ENCODE assay signal across 8 cellular contexts in genomic region chr5:159772698-159773061, GRCh38.
A peak's percentile ranks its signal among the peaks of the same experiment; 100 is the strongest.
DNase-seq lines count a peak whose midpoint lies in the region; ATAC-seq and TF ChIP-seq lines count a peak whose summit lies in the region.

No MANE protein-coding gene starts in this region.

- DNase-seq in right cardiac atrium (no peak), Right ventricle myocardium superior (no peak), ascending aorta (ENCODE audit: low spot score in 2 of 2) (no peak), iPS-NIHi11 (ENCODE audit: low spot score) (no peak), colonic mucosa (no peak), islet precursor cell (no peak)

- H3K4me3 ChIP-seq in right cardiac atrium (ENCODE audit: low read length) (no peak overlapping the region), ascending aorta (peak overlapping the region in 1 of 2 donors; percentile 55), muscle layer of colon (ENCODE audit: low read depth in 1 of 2, low read length in 2 of 2) (peak overlapping the region in 1 of 2 donors; percentile 41), colonic mucosa (no peak overlapping the region)

- H3K9me3 ChIP-seq in right cardiac atrium (ENCODE audit: control insufficient read depth, low read length) (no peaks in the 10 kb centered on the region), ascending aorta (no peaks in the 10 kb centered on the region), muscle layer of colon (ENCODE audit: low read length) (no peaks in the 10 kb centered on the region), colonic mucosa (no peaks in the 10 kb centered on the region)

- H3K27me3 ChIP-seq in right cardiac atrium (ENCODE audit: control insufficient read depth, insufficient read depth): no peaks in the 10 kb centered on the region
- H3K27me3 ChIP-seq in ascending aorta: no peaks in the 10 kb centered on the region
- H3K27me3 ChIP-seq in muscle layer of colon (ENCODE audit: control insufficient read depth in 1 of 2, insufficient read depth in 2 of 2, low read length in 2 of 2): peaks cover 0 to 7% of the 10 kb centered on the region in 2 donors
- H3K27me3 ChIP-seq in colonic mucosa: no peaks in the 10 kb centered on the region

- H3K36me3 ChIP-seq in ascending aorta: no peaks in the 10 kb centered on the region
- no peaks in the 10 kb centered on the region for H3K36me3 ChIP-seq in muscle layer of colon (ENCODE audit: insufficient read depth, low read length)
- H3K36me3 ChIP-seq in colonic mucosa: no peaks in the 10 kb centered on the region

- H3K4me1 ChIP-seq in right cardiac atrium (ENCODE audit: control insufficient read depth, insufficient read depth, low read length) (no peaks in the 10 kb centered on the region), ascending aorta (peaks cover 0 to 29% of the 10 kb centered on the region in 2 donors), muscle layer of colon (ENCODE audit: insufficient read depth, low read length) (peaks cover 4% of the 10 kb centered on the region), colonic mucosa (no peaks in the 10 kb centered on the region)

- 65% methylated on average over 6 of the region's 6 CpGs for WGBS in right cardiac atrium

- no peak for ATAC-seq in right cardiac atrium
- no peak for ATAC-seq in Right ventricle myocardium superior (ENCODE audit: poor library complexity)
- ATAC-seq in GM19395 (IDR thresholded peaks at IDR 0.05; ENCODE audit: unreplicated experiment): no peak

- TF ChIP-seq CTCF in ascending aorta (IDR thresholded peaks at IDR 0.05) (no peak), colonic mucosa (IDR thresholded peaks at IDR 0.05) (no peak)

- H3K9ac ChIP-seq in muscle layer of colon (ENCODE audit: low read length) (peak overlapping the region; percentile 49), colonic mucosa (ENCODE audit: low read depth in 2 of 2, low read length in 2 of 2) (no peak overlapping the region)

- H3K27ac ChIP-seq in right cardiac atrium (ENCODE audit: low read length) (peak overlapping the region; percentile 75), ascending aorta (peak overlapping the region; percentile 94 to 95), muscle layer of colon (ENCODE audit: low read depth, low read length) (no peak overlapping the region), colonic mucosa (no peak overlapping the region)

- intact Hi-C loops in right cardiac atrium (cut with DNase I): no loop called here
- intact Hi-C loops in Right ventricle myocardium superior (cut with DNase I): no loop called here
- intact Hi-C loops in ascending aorta (cut with DNase I): loop anchor here (2.0 to 5.0 kb wide), 2 partner anchors 144 to 255 kb away; partner anchors contain the start of gene ADRA1B
- intact Hi-C loops in colonic mucosa (cut with DNase I): no loop called here

Comparison
In these comparisons a context has a peak if more than half of its experiments do, and no peak if none do; other contexts are left out.
1. H3K27ac ChIP-seq: peak in right cardiac atrium (single experiment) and ascending aorta (2 of 2); none in muscle layer of colon (single experiment) and colonic mucosa (single experiment).